11 cellular contexts compared by ENCODE assay signal in the genomic region with DNA sequence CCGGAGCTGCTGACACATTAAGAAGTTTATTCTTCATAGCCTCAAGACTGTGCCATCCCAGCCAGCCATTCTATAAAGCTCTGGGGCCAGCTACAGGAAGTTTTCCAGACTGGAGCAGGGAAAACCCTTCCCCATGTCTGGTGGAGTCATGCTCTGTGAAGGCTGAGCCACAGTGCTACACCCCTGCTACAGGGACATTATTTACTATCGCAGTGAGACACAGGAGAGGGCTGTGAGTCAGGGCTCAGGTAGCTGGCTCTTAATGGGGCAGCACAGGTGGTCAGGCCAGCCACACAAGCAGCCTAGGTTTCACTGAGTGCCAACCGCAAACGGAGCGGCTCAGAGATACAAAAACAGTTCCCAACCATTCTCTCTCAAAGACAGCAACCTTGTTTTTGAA. TPM values are rescaled to one million over a fixed set of nuclear protein-coding genes. Genes with fewer than 3 reads are reported as not detected.
DNase-seq lines count a peak whose midpoint lies in the region; ATAC-seq and TF ChIP-seq lines count a peak whose summit lies in the region.
"Had no signal": no experiment of that assay in that cellular context is flagged by ENCODE, and none has a peak within 500 bp of the region (broad histone marks: within the 10 kb centered on the region; RNA-seq: fewer than 3 reads in every experiment).

No MANE protein-coding gene starts in this region.

- peaks cover 7% of the 10 kb centered on the region for H3K4me1 Mint-ChIP-seq in T-helper 2 cell treated with Interferon-gamma antibody and Interleukin-4, amounts not matched to agents 5 μg/mL and 100 μg/mL, for 36 hours (ENCODE audit: low read depth)

- ATAC-seq in HG03571 (IDR thresholded peaks at IDR 0.05; ENCODE audit: unreplicated experiment) (no peak), HG03175 (IDR thresholded peaks at IDR 0.05; ENCODE audit: unreplicated experiment) (no peak)

- no peaks in the 10 kb centered on the region for H3K9me3 Mint-ChIP-seq in T-helper 2 cell treated with Interferon-gamma antibody and Interleukin-4, amounts not matched to agents 5 μg/mL and 100 μg/mL, for 36 hours
- H3K9me3 Mint-ChIP-seq: dendritic cell treated with granulocyte-macrophage colony-stimulating factor and Interleukin-4, amounts not matched to agents 40 ng/mL and 50 ng/mL, for 4 days; IgD-negative memory B cell had no signal

- DNase-seq in GM04503 (ENCODE audit: low read depth) (peak; percentile 36), SJCRH30 (peak; percentile 52 to 61), foreskin fibroblast (peak; percentile 69 to 76), HAP-1 (ENCODE audit: low spot score in 2 of 2) (no peak)
- no peak for DNase-seq in T-helper 2 cell treated with Interferon-gamma antibody and Interleukin-4, amounts not matched to agents 5 μg/mL and 100 μg/mL, for 36 hours (ENCODE audit: low spot score)
- DNase-seq: NCI-H510A had no signal

- in situ Hi-C loops in HAP-1 (cut with MboI; ENCODE audit: low sequenced_read_pairs): no loop called here

- no peak overlapping the region for H3K27ac Mint-ChIP-seq in T-helper 2 cell treated with Interferon-gamma antibody and Interleukin-4, amounts not matched to agents 5 μg/mL and 100 μg/mL, for 36 hours
- H3K27ac Mint-ChIP-seq: dendritic cell treated with granulocyte-macrophage colony-stimulating factor and Interleukin-4, amounts not matched to agents 40 ng/mL and 50 ng/mL, for 4 days; IgD-negative memory B cell had no signal

- no peaks in the 10 kb centered on the region for H3K9me3 ChIP-seq in SJCRH30 (replicated peaks)
- no peaks in the 10 kb centered on the region for H3K9me3 ChIP-seq in skeletal muscle tissue (ENCODE audit: control insufficient read depth in 3 of 3, low read length in 3 of 3)
- no peaks in the 10 kb centered on the region for H3K9me3 ChIP-seq in HAP-1

- H3K4me1 ChIP-seq in SJCRH30: peaks cover 36% of the 10 kb centered on the region
- H3K4me1 ChIP-seq in skeletal muscle tissue (ENCODE audit: control insufficient read depth in 3 of 3, insufficient read depth in 3 of 3, low read length in 3 of 3): peaks cover 4 to 17% (median 6%) of the 10 kb centered on the region in 3 donors
- peaks cover 14% of the 10 kb centered on the region for H3K4me1 ChIP-seq in HAP-1

- H3K36me3 ChIP-seq in SJCRH30 (peaks cover 16% of the 10 kb centered on the region), skeletal muscle tissue (ENCODE audit: control insufficient read depth in 3 of 3, insufficient read depth in 3 of 3, low read length in 3 of 3) (peaks cover 48 to 67% (median 63%) of the 10 kb centered on the region in 3 donors), HAP-1 (replicated peaks) (peaks cover 56% of the 10 kb centered on the region)

- H3K9ac ChIP-seq in skeletal muscle tissue (ENCODE audit: low read depth in 1 of 3, low read length in 3 of 3): no peak overlapping the region

- no peak for TF ChIP-seq CTCF in foreskin fibroblast (IDR thresholded peaks at IDR 0.05; ENCODE audit: low read depth, low read length)

- H3K27ac ChIP-seq in SJCRH30: peak overlapping the region; percentile 61
- H3K27ac ChIP-seq in skeletal muscle tissue (ENCODE audit: low read depth, low read length): peak overlapping the region; percentile 87

- H3K27me3 ChIP-seq in SJCRH30: no peaks in the 10 kb centered on the region
- no peaks in the 10 kb centered on the region for H3K27me3 ChIP-seq in skeletal muscle tissue (ENCODE audit: control insufficient read depth in 3 of 3, insufficient read depth in 3 of 3, low read length in 3 of 3)
- H3K27me3 ChIP-seq in HAP-1 (ENCODE audit: low read depth): no peaks in the 10 kb centered on the region

- peaks cover 52% of the 10 kb centered on the region for H3K36me3 Mint-ChIP-seq in T-helper 2 cell treated with Interferon-gamma antibody and Interleukin-4, amounts not matched to agents 5 μg/mL and 100 μg/mL, for 36 hours (ENCODE audit: low read depth)

- no peaks in the 10 kb centered on the region for H3K27me3 Mint-ChIP-seq in T-helper 2 cell treated with Interferon-gamma antibody and Interleukin-4, amounts not matched to agents 5 μg/mL and 100 μg/mL, for 36 hours (ENCODE audit: low read depth)
- H3K27me3 Mint-ChIP-seq: dendritic cell treated with granulocyte-macrophage colony-stimulating factor and Interleukin-4, amounts not matched to agents 40 ng/mL and 50 ng/mL, for 4 days; IgD-negative memory B cell had no signal

- H3K4me3 ChIP-seq in SJCRH30: no peak overlapping the region
- H3K4me3 ChIP-seq in foreskin fibroblast (ENCODE audit: low read depth in 1 of 2, low read length in 2 of 2): no peak overlapping the region
- no peak overlapping the region for H3K4me3 ChIP-seq in skeletal muscle tissue (ENCODE audit: low read length in 3 of 3)
- no peak overlapping the region for H3K4me3 ChIP-seq in HAP-1

- H3K4me3 Mint-ChIP-seq in T-helper 2 cell treated with Interferon-gamma antibody and Interleukin-4, amounts not matched to agents 5 μg/mL and 100 μg/mL, for 36 hours: no peak overlapping the region
- H3K4me3 Mint-ChIP-seq: dendritic cell treated with granulocyte-macrophage colony-stimulating factor and Interleukin-4, amounts not matched to agents 40 ng/mL and 50 ng/mL, for 4 days; IgD-negative memory B cell had no signal

RNA-seq across cellular contexts. Expression of a gene that starts 12.1 kb away (rescaled TPM):
- total RNA-seq in SJCRH30 (2014; rRNA removed; shearing (Covaris generic)): 19.9 and 28.1 TPM in 2 replicates
- 20.9 TPM for total RNA-seq in skeletal muscle tissue

RNA-seq across cellular contexts. Expression of a gene that starts 12.2 kb away (rescaled TPM):
- total RNA-seq in SJCRH30 (2014; rRNA removed; shearing (Covaris generic)): 14.4 and 17.8 TPM in 2 replicates
- 8.9 TPM for total RNA-seq in skeletal muscle tissue

RNA-seq across cellular contexts. Expression of a gene that starts 40.8 kb away (rescaled TPM):
- 23.4 and 26.8 TPM in 2 replicates for total RNA-seq in SJCRH30 (2014; rRNA removed; shearing (Covaris generic))
- 30.3 TPM for total RNA-seq in skeletal muscle tissue

RNA-seq across cellular contexts. Expression of a gene that starts 42.5 kb away (rescaled TPM):
- total RNA-seq in SJCRH30 (2014; rRNA removed; shearing (Covaris generic)): 3.5 and 4.0 TPM in 2 replicates
- 1.0 TPM for total RNA-seq in skeletal muscle tissue

Comparison
In these comparisons a context has a peak if more than half of its experiments do, and no peak if none do; other contexts are left out.
1. DNase-seq: peak in GM04503 (single experiment), SJCRH30 (2 of 2) and foreskin fibroblast (2 of 2); none in HAP-1 (0 of 2) and T-helper 2 cell treated with Interferon-gamma antibody and Interleukin-4, amounts not matched to agents 5 μg/mL and 100 μg/mL, for 36 hours (single experiment).